14 cellular contexts compared by ENCODE assay signal in the genomic region with DNA sequence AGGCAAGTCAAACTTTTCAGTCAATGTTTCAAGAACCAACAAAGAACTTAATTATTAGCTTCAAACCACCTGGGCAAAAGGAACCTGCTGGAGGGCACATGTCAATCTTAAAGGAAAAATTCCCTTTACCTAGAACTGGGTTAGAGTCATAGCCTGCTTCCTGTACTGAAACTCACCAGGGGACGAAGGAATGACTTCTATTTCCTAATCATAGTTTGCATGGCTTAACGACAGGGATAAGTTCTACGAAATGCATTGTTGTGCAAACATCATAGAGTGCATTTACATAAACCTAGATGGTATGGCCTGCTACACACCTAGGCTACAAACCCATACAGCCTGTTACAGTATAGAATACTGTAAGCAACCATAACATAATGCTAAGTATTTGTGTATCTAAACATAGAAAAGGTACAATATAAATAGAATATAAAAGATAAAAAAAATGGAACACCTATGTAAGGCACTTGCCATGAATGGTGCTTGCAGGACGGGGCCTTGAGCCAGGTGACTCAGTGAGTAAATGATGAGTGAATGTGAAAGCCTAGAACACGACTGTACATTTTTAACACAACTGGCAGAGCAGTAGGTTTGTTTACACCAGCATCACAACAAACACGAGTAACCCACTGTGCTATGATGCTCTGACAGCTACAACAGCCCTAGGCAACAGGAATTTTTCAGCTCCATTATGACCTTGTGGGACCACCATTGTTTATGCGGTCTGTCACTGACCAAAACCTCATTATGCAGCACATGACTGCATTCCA.
DNase-seq lines count a peak whose midpoint lies in the region; TF ChIP-seq lines count a peak whose summit lies in the region.
"Had no signal": no experiment of that assay in that cellular context is flagged by ENCODE, and none has a peak within 500 bp of the region (broad histone marks: within the 10 kb centered on the region; RNA-seq: fewer than 3 reads in every experiment).

No MANE protein-coding gene starts in this region.

- H4K20me1 ChIP-seq in PC-9 (ENCODE audit: insufficient read depth) (no peaks in the 10 kb centered on the region), hepatocyte (ENCODE audit: insufficient read depth, poor library complexity, severe bottlenecking) (no peaks in the 10 kb centered on the region)

- H3K27me3 ChIP-seq in PC-9 (ENCODE audit: insufficient read depth, low read depth) (no peaks in the 10 kb centered on the region), hepatocyte (no peaks in the 10 kb centered on the region)
- H3K27me3 ChIP-seq in effector memory CD4-positive, alpha-beta T cell (replicated peaks; ENCODE audit: control insufficient read depth, insufficient read depth, low read length, poor library complexity, severe bottlenecking), result no peaks in the 10 kb centered on the region
- H3K27me3 ChIP-seq: BLaER1, body of pancreas, gastrocnemius medialis, uterus had no signal

- no TSS peak for BruUV-seq in PC-9 (replicated peaks; lab: Mats Ljungman, UMichigan)

- H3K27me3 Mint-ChIP-seq in nephron progenitor cell (ENCODE audit: low read depth, poor library complexity), result no peaks in the 10 kb centered on the region

- intact Hi-C loops in PC-9 (cut with micrococcal nuclease; ENCODE audit: unreplicated experiment), result no loop called here

- CTCF ChIA-PET in PC-9 (lab: Charles Lee), result no interaction called here

- no peaks in the 10 kb centered on the region for H3K9me3 ChIP-seq in PC-9 (ENCODE audit: insufficient read depth, low read depth)
- no peaks in the 10 kb centered on the region for H3K9me3 ChIP-seq in hepatocyte (ENCODE audit: low read depth)
- H3K9me3 ChIP-seq in effector memory CD4-positive, alpha-beta T cell (ENCODE audit: control insufficient read depth, low read length), result no peaks in the 10 kb centered on the region
- H3K9me3 ChIP-seq: body of pancreas, gastrocnemius medialis, uterus had no signal

- H3K4me3 Mint-ChIP-seq in nephron progenitor cell, result no peak overlapping the region
- H3K4me3 Mint-ChIP-seq: activated T-cell treated with anti-CD3 and anti-CD28 coated beads, Interleukin-2, amount 50 U/mL, for 4 hours had no signal

- no peaks in the 10 kb centered on the region for H3K36me3 Mint-ChIP-seq in nephron progenitor cell (ENCODE audit: low read depth)

- H3K9me2 ChIP-seq in PC-9 (ENCODE audit: insufficient read depth) (no peaks in the 10 kb centered on the region), hepatocyte (replicated peaks; ENCODE audit: insufficient read depth) (no peaks in the 10 kb centered on the region)

- peaks cover 4% of the 10 kb centered on the region for H3K9me3 Mint-ChIP-seq in nephron progenitor cell
- H3K9me3 Mint-ChIP-seq: activated T-cell treated with anti-CD3 and anti-CD28 coated beads, Interleukin-2, amount 50 U/mL, for 4 hours had no signal

- DNase-seq in ACHN, result peak; percentile 76
- peak; percentile 28 for DNase-seq in ELF-1 (ENCODE audit: low read depth, low spot score)
- DNase-seq in PC-9, result peak; percentile 47 to 80
- no peak for DNase-seq in hepatocyte (ENCODE audit: low spot score)
- no peak for DNase-seq in KBM-7
- no peak for DNase-seq in nephron progenitor cell
- DNase-seq in NCI-H748 (lab: John Stamatoyannopoulos, UW; ENCODE audit: unreplicated experiment), result no peak
- no peak for DNase-seq in effector memory CD4-positive, alpha-beta T cell
- DNase-seq: activated CD4-positive, CD25-positive, alpha-beta regulatory T cell; activated T-cell treated with anti-CD3 and anti-CD28 coated beads, Interleukin-2, amount 50 U/mL, for 4 hours; gastrocnemius medialis; uterus had no signal

- in situ Hi-C loops in ACHN (cut with HindIII; ENCODE audit: low pct_ligation_motif_present, low pct_unique_long_range_greater_than_20kb, low sequenced_read_pairs) (no loop called here), KBM-7 (cut with MboI; ENCODE audit: low pct_unique_long_range_greater_than_20kb, low sequenced_read_pairs) (no loop called here)

- POLR2A ChIA-PET in PC-9 (lab: Charles Lee; ENCODE audit: unreplicated experiment), result interaction anchor here (0.7 kb wide), 1 partner anchor 1990 kb away, joined by 3 read pairs; no protein-coding TSS in a partner anchor

- WGBS in hepatocyte (ENCODE audit: low lambda C conversion rate, missing lambda C conversion rate), result 39% methylated on average over 7 of the region's 7 CpGs

- H2AFZ ChIP-seq in PC-9 (no peak overlapping the region), hepatocyte (no peak overlapping the region)

- no peak overlapping the region for H3K27ac Mint-ChIP-seq in nephron progenitor cell

- H3K4me1 ChIP-seq in PC-9 (replicated peaks; ENCODE audit: insufficient read depth) (peaks cover 16% of the 10 kb centered on the region), hepatocyte (ENCODE audit: insufficient read depth) (peaks cover 4% of the 10 kb centered on the region)
- no peaks in the 10 kb centered on the region for H3K4me1 ChIP-seq in effector memory CD4-positive, alpha-beta T cell (ENCODE audit: control insufficient read depth, insufficient read depth, low read length, poor library complexity, severe bottlenecking)
- H3K4me1 ChIP-seq: BLaER1, body of pancreas, gastrocnemius medialis, uterus had no signal

- TF ChIP-seq CTCF in PC-9 (conservative IDR thresholded peaks at IDR 0.05) (no peak), hepatocyte (IDR thresholded peaks at IDR 0.05; ENCODE audit: poor library complexity) (no peak), nephron progenitor cell (IDR thresholded peaks at IDR 0.05) (no peak)

- H3F3A ChIP-seq in PC-9 (ENCODE audit: insufficient read depth, low read depth), result peaks cover 11% of the 10 kb centered on the region; the same call in 1 of the 2 replicates

- H3K27ac ChIP-seq in PC-9, result peak overlapping the region; percentile 56
- peak overlapping the region; percentile 2 for H3K27ac ChIP-seq in hepatocyte
- H3K27ac ChIP-seq in effector memory CD4-positive, alpha-beta T cell (ENCODE audit: insufficient read depth, low read length, poor library complexity, severe bottlenecking), result no peak overlapping the region
- H3K27ac ChIP-seq: BLaER1, body of pancreas, gastrocnemius medialis, uterus had no signal

- peaks cover 20% of the 10 kb centered on the region for H3K4me1 Mint-ChIP-seq in nephron progenitor cell

- H3K36me3 ChIP-seq in PC-9 (ENCODE audit: low read depth) (no peaks in the 10 kb centered on the region), hepatocyte (replicated peaks; ENCODE audit: insufficient read depth, low read depth) (no peaks in the 10 kb centered on the region)
- H3K36me3 ChIP-seq in effector memory CD4-positive, alpha-beta T cell (ENCODE audit: control insufficient read depth, insufficient read depth, low read length), result no peaks in the 10 kb centered on the region
- H3K36me3 ChIP-seq: BLaER1, gastrocnemius medialis, uterus had no signal

- no peak overlapping the region for H3K4me3 ChIP-seq in PC-9
- no peak overlapping the region for H3K4me3 ChIP-seq in hepatocyte
- H3K4me3 ChIP-seq in effector memory CD4-positive, alpha-beta T cell (ENCODE audit: insufficient read depth, low read depth, low read length, poor library complexity, severe bottlenecking), result no peak overlapping the region
- H3K4me3 ChIP-seq: BLaER1, body of pancreas, gastrocnemius medialis, uterus had no signal

- peak overlapping the region; percentile 26 for H3K4me2 ChIP-seq in PC-9
- no peak overlapping the region for H3K4me2 ChIP-seq in hepatocyte
- H3K4me2 ChIP-seq: BLaER1 had no signal

- H3K79me2 ChIP-seq in PC-9 (ENCODE audit: low read depth) (0 out of 2 replicates have a peak, but pooled peaks cover 4% of the 10 kb centered on the region), hepatocyte (peaks cover 9% of the 10 kb centered on the region)

Comparison
In these comparisons a context has a peak if more than half of its experiments do, and no peak if none do; other contexts are left out.
1. DNase-seq: peak in ACHN (single experiment), ELF-1 (single experiment) and PC-9 (2 of 2); none in hepatocyte (single experiment), KBM-7 (single experiment), nephron progenitor cell (single experiment), NCI-H748 (single experiment) and effector memory CD4-positive, alpha-beta T cell (0 of 3).